8 cellular contexts compared by ENCODE assay signal in the genomic region with DNA sequence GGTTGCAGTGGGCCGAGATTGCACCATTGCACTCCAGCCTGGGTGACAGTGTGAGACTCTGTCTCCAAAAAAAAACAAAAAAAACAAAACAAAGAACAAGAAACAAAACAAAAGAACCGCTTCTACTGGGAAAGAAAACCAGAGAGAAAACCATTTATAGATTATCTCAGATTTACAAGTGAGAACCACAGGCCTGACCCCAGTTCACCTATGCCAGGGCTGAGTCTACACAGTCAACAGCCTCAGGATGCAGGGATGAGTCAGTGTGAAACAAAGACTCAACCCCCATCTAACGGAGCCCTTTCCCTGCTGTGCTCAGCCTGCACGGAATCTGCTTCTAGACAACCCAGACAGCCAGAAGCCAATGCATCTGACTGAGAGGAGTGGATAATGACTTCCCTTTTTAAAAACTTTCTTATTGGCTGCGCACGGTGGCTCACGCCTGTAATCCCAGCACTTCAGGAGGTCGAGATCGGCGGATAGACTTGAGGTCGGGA. TPM values are rescaled to one million over a fixed set of nuclear protein-coding genes. Genes with fewer than 3 reads are reported as not detected.
DNase-seq lines count a peak whose midpoint lies in the region; TF ChIP-seq lines count a peak whose summit lies in the region.

No MANE protein-coding gene starts in this region.

- H3K27ac ChIP-seq in right atrium auricular region, result no peak overlapping the region

- no peaks in the 10 kb centered on the region for H3K9me3 ChIP-seq in right atrium auricular region

- H3K27ac Mint-ChIP-seq in activated T-cell treated with anti-CD3 and anti-CD28 coated beads, Interleukin-2, amount 50 U/mL, for 24 hours, result peak overlapping the region; percentile 97

- H3K27me3 Mint-ChIP-seq in activated T-cell treated with anti-CD3 and anti-CD28 coated beads, Interleukin-2, amount 50 U/mL, for 24 hours, result no peaks in the 10 kb centered on the region

- no peaks in the 10 kb centered on the region for H3K36me3 Mint-ChIP-seq in activated T-cell treated with anti-CD3 and anti-CD28 coated beads, Interleukin-2, amount 50 U/mL, for 24 hours (ENCODE audit: low read depth)

- no peak for TF ChIP-seq CTCF in GM10266 (IDR thresholded peaks at IDR 0.05; ENCODE audit: control insufficient read depth, insufficient read depth, low read depth, missing control alignments)
- TF ChIP-seq CTCF in NB4 (IDR thresholded peaks at IDR 0.05; ENCODE audit: low read depth, low read length), result no peak
- TF ChIP-seq CTCF in kidney epithelial cell (IDR thresholded peaks at IDR 0.05; ENCODE audit: insufficient read depth, low read length, poor library complexity, severe bottlenecking), result no peak
- no peak for TF ChIP-seq CTCF in right atrium auricular region (IDR thresholded peaks at IDR 0.05)

- no peaks in the 10 kb centered on the region for H3K4me1 ChIP-seq in right atrium auricular region

- no peaks in the 10 kb centered on the region for H3K9me3 Mint-ChIP-seq in activated T-cell treated with anti-CD3 and anti-CD28 coated beads, Interleukin-2, amount 50 U/mL, for 24 hours

- H3K4me3 ChIP-seq in H7 (ENCODE audit: insufficient read depth, low read depth, low read length) (no peak overlapping the region), NB4 (ENCODE audit: low read depth, low read length) (no peak overlapping the region), kidney epithelial cell (ENCODE audit: low read depth, low read length) (no peak overlapping the region), right atrium auricular region (no peak overlapping the region)

- no peak for TF ChIP-seq POLR2A in NB4 (IDR thresholded peaks at IDR 0.05; ENCODE audit: extremely low read depth, insufficient read length)

- peak overlapping the region; percentile 48 for H3K4me3 Mint-ChIP-seq in activated T-cell treated with anti-CD3 and anti-CD28 coated beads, Interleukin-2, amount 50 U/mL, for 24 hours

- peaks cover 47% of the 10 kb centered on the region for H3K4me1 Mint-ChIP-seq in activated T-cell treated with anti-CD3 and anti-CD28 coated beads, Interleukin-2, amount 50 U/mL, for 24 hours (ENCODE audit: low read depth)

- H3K36me3 ChIP-seq in H7 (replicated peaks; ENCODE audit: control insufficient read depth, insufficient read depth, low read length) (no peaks in the 10 kb centered on the region), kidney epithelial cell (ENCODE audit: control insufficient read depth, insufficient read depth, low read length) (no peaks in the 10 kb centered on the region), right atrium auricular region (no peaks in the 10 kb centered on the region)

- H3K27me3 ChIP-seq in H7 (ENCODE audit: control insufficient read depth, insufficient read depth, low read length) (no peaks in the 10 kb centered on the region), kidney epithelial cell (ENCODE audit: control insufficient read depth, insufficient read depth, low read length) (no peaks in the 10 kb centered on the region), right atrium auricular region (no peaks in the 10 kb centered on the region)

- DNase-seq in GM10266 (ENCODE audit: extremely low spot score) (peak; percentile 77), H7 (peak; percentile 69), NB4 (ENCODE audit: low read depth) (peak; percentile 92), kidney epithelial cell (ENCODE audit: low read depth) (peak; percentile 89), DMS 273 treated with DMSO at 0.1 percent for 48 hours (lab: John Stamatoyannopoulos, UW) (no peak), right atrium auricular region (ENCODE audit: low spot score) (no peak), hypothalamus (lab: John Stamatoyannopoulos, UW) (no peak)
- DNase-seq in activated T-cell treated with anti-CD3 and anti-CD28 coated beads, Interleukin-2, amount 50 U/mL, for 24 hours, result peak; percentile 61

RNA-seq across cellular contexts. Expression of gene YWHAQ, which starts 25.5 kb away (rescaled TPM):
- total RNA-seq in H7 (2014; rRNA removed; shearing (Covaris generic)), result 378 and 389 TPM in 2 replicates
- 246 and 284 TPM in 2 replicates for total RNA-seq in kidney epithelial cell
- 100 to 1,000 TPM; 139 to 204 TPM for total RNA-seq in right atrium auricular region

Comparison
In these comparisons a context has a peak if more than half of its experiments do, and no peak if none do; other contexts are left out.
1. DNase-seq: peak in GM10266 (single experiment), H7 (single experiment), NB4 (single experiment), activated T-cell treated with anti-CD3 and anti-CD28 coated beads, Interleukin-2, amount 50 U/mL, for 24 hours (single experiment) and kidney epithelial cell (single experiment); none in DMS 273 treated with DMSO at 0.1 percent for 48 hours (single experiment), right atrium auricular region (single experiment) and hypothalamus (0 of 51).